In genomic region chrX:87434618-87435017, GRCh38 we compare ENCODE assay signal across 23 cellular contexts.
DNase-seq lines count a peak whose midpoint lies in the region; ATAC-seq, FAIRE-seq and TF ChIP-seq lines count a peak whose summit lies in the region.
"Had no signal": no experiment of that assay in that cellular context is flagged by ENCODE, and none has a peak within 500 bp of the region (broad histone marks: within the 10 kb centered on the region; RNA-seq: fewer than 3 reads in every experiment).

No MANE protein-coding gene starts in this region.

- H3K27me3 ChIP-seq in endothelial cell of umbilical vein (ENCODE audit: control insufficient read depth in 2 of 2, insufficient read depth in 2 of 2, low read length in 2 of 2) (no peaks in the 10 kb centered on the region), MM.1S (replicated peaks; ENCODE audit: insufficient read depth, low read length) (no peaks in the 10 kb centered on the region)
- H3K27me3 ChIP-seq: BE2C had no signal

- H3K36me3 ChIP-seq in endothelial cell of umbilical vein (ENCODE audit: control insufficient read depth in 2 of 2, extremely low read depth in 1 of 2, insufficient read depth in 2 of 2, low read length in 2 of 2) (no peaks in the 10 kb centered on the region), MM.1S (replicated peaks; ENCODE audit: insufficient read depth, low read length) (no peaks in the 10 kb centered on the region)
- H3K36me3 ChIP-seq: BE2C; BLaER1 treated with 17β-estradiol and CSF1 and Interleukin-3, amounts not matched to agents 10 nM and 100 nM had no signal

- H3K9me2 ChIP-seq in MM.1S (replicated peaks; ENCODE audit: insufficient read depth, low read length), result no peaks in the 10 kb centered on the region

- FAIRE-seq in endothelial cell of umbilical vein (lab: Jason Lieb, UNC), result peak; percentile 70
- FAIRE-seq: D721Med, GM12891, GM18507 had no signal

- H4K20me1 ChIP-seq in endothelial cell of umbilical vein (replicated peaks; ENCODE audit: control insufficient read depth, extremely low read depth, insufficient read depth, low read length) (no peaks in the 10 kb centered on the region), MM.1S (ENCODE audit: insufficient read depth, low read length) (no peaks in the 10 kb centered on the region)
- H4K20me1 ChIP-seq: BLaER1 treated with 17β-estradiol and CSF1 and Interleukin-3, amounts not matched to agents 10 nM and 100 nM had no signal

- H3K4me1 ChIP-seq in endothelial cell of umbilical vein (ENCODE audit: control insufficient read depth, extremely low read depth, insufficient read depth, low read length) (peaks cover 14% of the 10 kb centered on the region), MM.1S (ENCODE audit: low read length) (no peaks in the 10 kb centered on the region)
- H3K4me1 ChIP-seq: A549; BE2C; BLaER1 treated with 17β-estradiol and CSF1 and Interleukin-3, amounts not matched to agents 10 nM and 100 nM had no signal

- POLR2A ChIA-PET in endothelial cell of umbilical vein (lab: Charles Lee), result no interaction called here

- TF ChIP-seq CTCF in endothelial cell of umbilical vein (IDR thresholded peaks at IDR 0.05; ENCODE audit: extremely low read depth in 1 of 2, insufficient read depth in 1 of 2, low read depth in 1 of 2, low read length in 2 of 2), result no peak
- no peak for TF ChIP-seq CTCF in MM.1S (IDR thresholded peaks at IDR 0.05; ENCODE audit: low read length)

- TF ChIP-seq POLR2A in endothelial cell of umbilical vein (IDR thresholded peaks at IDR 0.05; ENCODE audit: low read depth, low read length), result no peak

- H3K4me3 ChIP-seq in endothelial cell of umbilical vein (replicated peaks in 1 of 3; ENCODE audit: insufficient read depth in 1 of 3, low read depth in 1 of 3, low read length in 3 of 3) (no peak overlapping the region), MM.1S (ENCODE audit: low read length) (no peak overlapping the region)
- H3K4me3 ChIP-seq: A549; BLaER1 treated with 17β-estradiol and CSF1 and Interleukin-3, amounts not matched to agents 10 nM and 100 nM; GM23338 had no signal

- dilution Hi-C loops in endothelial cell of umbilical vein (cut with MboI; ENCODE audit: extremely low pct_ligation_motif_present, low sequenced_read_pairs), result no loop called here

- H3F3A ChIP-seq in MM.1S (ENCODE audit: insufficient read depth, low read length), result no peaks in the 10 kb centered on the region

- H3K9me3 ChIP-seq in endothelial cell of umbilical vein (replicated peaks; ENCODE audit: control insufficient read depth, insufficient read depth, low read length) (no peaks in the 10 kb centered on the region), MM.1S (replicated peaks; ENCODE audit: insufficient read depth, low read length) (no peaks in the 10 kb centered on the region)
- H3K9me3 ChIP-seq: A549, BE2C had no signal

- no TSS peak for BruUV-seq in endothelial cell of umbilical vein (replicated peaks; lab: Mats Ljungman, UMichigan)

- H3K27ac ChIP-seq in endothelial cell of umbilical vein (ENCODE audit: insufficient read depth, low read depth, low read length) (no peak overlapping the region), MM.1S (ENCODE audit: low read length) (no peak overlapping the region)
- H3K27ac ChIP-seq: A549; BLaER1 treated with 17β-estradiol and CSF1 and Interleukin-3, amounts not matched to agents 10 nM and 100 nM had no signal

- CTCF ChIA-PET in endothelial cell of umbilical vein (lab: Charles Lee), result no interaction called here

- DNase-seq in dermis blood vessel endothelial cell, result peak; percentile 80
- DNase-seq in endothelial cell of umbilical vein (ENCODE audit: low read depth, low spot score), result peak; percentile 79
- DNase-seq in lung microvascular endothelial cell (ENCODE audit: low read depth in 2 of 2), result peak; percentile 74 to 89
- DNase-seq in left colon, result no peak
- no peak for DNase-seq in MM.1S
- no peak for DNase-seq in NCI-H345 treated with DMSO at 0.1 percent for 48 hours (lab: John Stamatoyannopoulos, UW; ENCODE audit: unreplicated experiment)
- DNase-seq: 8988T; ACHN; AML-193; BE2C; CD4-positive, alpha-beta T cell; CD8-positive, alpha-beta memory T cell; DMS 273 treated with DMSO at 0.1 percent for 48 hours; DMS79 treated with DMSO at 0.1 percent for 48 hours; GF-D8; H9 had no signal

- no peak overlapping the region for H3K9ac ChIP-seq in endothelial cell of umbilical vein (replicated peaks; ENCODE audit: extremely low read depth, insufficient read depth, low read length)
- no peak overlapping the region for H3K9ac ChIP-seq in MM.1S (ENCODE audit: low read length)
- H3K9ac ChIP-seq: BLaER1 treated with 17β-estradiol and CSF1 and Interleukin-3, amounts not matched to agents 10 nM and 100 nM had no signal

- ATAC-seq in left colon, result no peak
- ATAC-seq: A549, GM23338, HCT116 had no signal

- H3K4me2 ChIP-seq in endothelial cell of umbilical vein (ENCODE audit: insufficient read depth, low read length), result peak overlapping the region; percentile 30
- no peak overlapping the region for H3K4me2 ChIP-seq in MM.1S (ENCODE audit: low read depth, low read length)
- H3K4me2 ChIP-seq: A549; BLaER1 treated with 17β-estradiol and CSF1 and Interleukin-3, amounts not matched to agents 10 nM and 100 nM; GM23338 had no signal

- no peaks in the 10 kb centered on the region for H3K9me1 ChIP-seq in endothelial cell of umbilical vein (replicated peaks; ENCODE audit: control insufficient read depth, extremely low read depth, insufficient read depth, low read length)

- intact Hi-C loops in endothelial cell of umbilical vein (cut with micrococcal nuclease), result loop anchor here (1.0 to 2.0 kb wide), 2 partner anchors 82 to 96 kb away; partner anchors contain the start of gene KLHL4
- intact Hi-C loops in left colon (cut with DNase I, micrococcal nuclease), result no loop called here

- H2AFZ ChIP-seq in endothelial cell of umbilical vein (ENCODE audit: low read depth, low read length) (no peak overlapping the region), MM.1S (ENCODE audit: low read length) (no peak overlapping the region)
- H2AFZ ChIP-seq: GM23338 had no signal

- H3K79me2 ChIP-seq in endothelial cell of umbilical vein (ENCODE audit: control insufficient read depth, insufficient read depth, low read length) (no peaks in the 10 kb centered on the region), MM.1S (ENCODE audit: low read length) (no peaks in the 10 kb centered on the region)

TF ChIP-seq in endothelial cell of umbilical vein, 7 proteins besides CTCF, POLR2A, EP300 and RAD21:
- no peak for TF ChIP-seq JUN (IDR thresholded peaks at IDR 0.05; ENCODE audit: borderline replicate concordance, insufficient read depth, insufficient read length, low read depth)
- no peak for TF ChIP-seq EZH2 (IDR thresholded peaks at IDR 0.05; ENCODE audit: borderline replicate concordance, low read depth, low read length, severe bottlenecking)
- no peak for TF ChIP-seq POLR2AphosphoS5 (IDR thresholded peaks at IDR 0.05; ENCODE audit: insufficient read depth, low read depth, low read length)

Comparison
In these comparisons a context has a peak if more than half of its experiments do, and no peak if none do; other contexts are left out.
1. DNase-seq: peak in dermis blood vessel endothelial cell (single experiment), endothelial cell of umbilical vein (single experiment) and lung microvascular endothelial cell (2 of 2); none in left colon (0 of 2), MM.1S (single experiment) and NCI-H345 treated with DMSO at 0.1 percent for 48 hours (single experiment).